21 cellular contexts compared by ENCODE assay signal in genomic region chr2:63594622-63595021, GRCh38. TPM values are rescaled to one million over a fixed set of nuclear protein-coding genes. Genes with fewer than 3 reads are reported as not detected.
DNase-seq lines count a peak whose midpoint lies in the region; ATAC-seq and TF ChIP-seq lines count a peak whose summit lies in the region.
"Had no signal": no experiment of that assay in that cellular context is flagged by ENCODE, and none has a peak within 500 bp of the region (broad histone marks: within the 10 kb centered on the region; RNA-seq: fewer than 3 reads in every experiment).

No MANE protein-coding gene starts in this region.

- peaks cover 36% of the 10 kb centered on the region for H3K36me3 Mint-ChIP-seq in activated CD4-positive, alpha-beta T cell treated with anti-CD3 and anti-CD28 coated beads, Interleukin-2, amount 10 ng/mL, durations not matched to agents 7 days and 5 days (ENCODE audit: low read depth)
- H3K36me3 Mint-ChIP-seq in chondrocyte (ENCODE audit: low read depth), result peaks cover 9% of the 10 kb centered on the region
- peaks cover 58% of the 10 kb centered on the region for H3K36me3 Mint-ChIP-seq in activated T-helper 2 cell treated with anti-CD3 and anti-CD28 coated beads, Interferon-gamma antibody, Interleukin-2, Interleukin-4, amounts not matched to agents 10 μg/mL and 5 μg/mL and 100 μg/mL, durations not matched to agents 14 hours and 24 hours and 36 hours (ENCODE audit: low read depth)

- no peak overlapping the region for H3K4me3 Mint-ChIP-seq in activated CD4-positive, alpha-beta T cell treated with anti-CD3 and anti-CD28 coated beads, Interleukin-2, amount 10 ng/mL, durations not matched to agents 7 days and 5 days
- H3K4me3 Mint-ChIP-seq in chondrocyte (ENCODE audit: unreplicated experiment), result no peak overlapping the region
- H3K4me3 Mint-ChIP-seq in activated T-helper 2 cell treated with anti-CD3 and anti-CD28 coated beads, Interferon-gamma antibody, Interleukin-2, Interleukin-4, amounts not matched to agents 10 μg/mL and 5 μg/mL and 100 μg/mL, durations not matched to agents 14 hours and 24 hours and 36 hours (ENCODE audit: low read depth), result no peak overlapping the region
- H3K4me3 Mint-ChIP-seq: activated naive CD4-positive, alpha-beta T cell treated with anti-CD3 and anti-CD28 coated beads for 36 hours; activated T-cell treated with anti-CD3 and anti-CD28 coated beads, Interleukin-2, amount 50 U/mL, for 24 hours; immature natural killer cell; neural progenitor cell had no signal

- H3K36me3 ChIP-seq in OCI-LY3 (replicated peaks; ENCODE audit: low read depth, low read length) (peaks cover 46% of the 10 kb centered on the region), gastrocnemius medialis (peaks cover 0 to 22% of the 10 kb centered on the region in 2 donors)

- ATAC-seq in gastrocnemius medialis, result no peak
- ATAC-seq: lower lobe of right lung had no signal

- in situ Hi-C loops in gastrocnemius medialis (cut with MboI; ENCODE audit: low sequenced_read_pairs in 4 of 4), result loop anchor here in 1 of 4 donors (25.0 kb wide), 1 partner anchor 293 kb away; no protein-coding TSS in a partner anchor

- peaks cover 50% of the 10 kb centered on the region for H3K79me2 ChIP-seq in OCI-LY3 (ENCODE audit: low read length)

- no peak for DNase-seq in activated CD4-positive, alpha-beta T cell treated with anti-CD3 and anti-CD28 coated beads, Interleukin-2, amount 10 ng/mL, durations not matched to agents 7 days and 5 days
- DNase-seq in activated CD4-positive, alpha-beta T cell treated with anti-CD3 and anti-CD28 coated beads, Interleukin-2, amount 50 U/mL, for 4 hours, result no peak
- DNase-seq in chondrocyte (ENCODE audit: low spot score) (no peak), gastrocnemius medialis (no peak), iPS-NIHi11 (ENCODE audit: low spot score) (no peak)
- no peak for DNase-seq in activated T-helper 2 cell treated with anti-CD3 and anti-CD28 coated beads, Interferon-gamma antibody, Interleukin-2, Interleukin-4, amounts not matched to agents 10 μg/mL and 5 μg/mL and 100 μg/mL, durations not matched to agents 14 hours and 24 hours and 36 hours (ENCODE audit: low spot score)
- DNase-seq in activated T-cell treated with anti-CD3 and anti-CD28 coated beads, Interleukin-2, amount 50 U/mL, for 48 hours, result no peak
- DNase-seq: activated CD4-positive, CD25-positive, alpha-beta regulatory T cell treated with anti-CD3 and anti-CD28 coated beads, Interleukin-2, amount 50 U/mL, for 72 hours; activated CD8-positive, alpha-beta memory T cell treated with anti-CD3 and anti-CD28 coated beads for 24 hours; activated naive CD4-positive, alpha-beta T cell treated with anti-CD3 and anti-CD28 coated beads for 36 hours; activated T-cell treated with anti-CD3 and anti-CD28 coated beads, Interleukin-2, amount 50 U/mL, for 24 hours; COR-L47; dermis blood vessel endothelial cell; immature natural killer cell; lower lobe of right lung; NCI-H510A had no signal

- peaks cover 8% of the 10 kb centered on the region for H3K4me1 ChIP-seq in OCI-LY3 (ENCODE audit: low read length)
- H3K4me1 ChIP-seq in gastrocnemius medialis, result peaks cover 61 to 67% of the 10 kb centered on the region in 2 donors

- H3K27me3 Mint-ChIP-seq in activated CD4-positive, alpha-beta T cell treated with anti-CD3 and anti-CD28 coated beads, Interleukin-2, amount 10 ng/mL, durations not matched to agents 7 days and 5 days, result no peaks in the 10 kb centered on the region
- H3K27me3 Mint-ChIP-seq in chondrocyte (ENCODE audit: low read depth), result no peaks in the 10 kb centered on the region
- no peaks in the 10 kb centered on the region for H3K27me3 Mint-ChIP-seq in activated T-helper 2 cell treated with anti-CD3 and anti-CD28 coated beads, Interferon-gamma antibody, Interleukin-2, Interleukin-4, amounts not matched to agents 10 μg/mL and 5 μg/mL and 100 μg/mL, durations not matched to agents 14 hours and 24 hours and 36 hours (ENCODE audit: low read depth)
- H3K27me3 Mint-ChIP-seq: activated T-cell treated with anti-CD3 and anti-CD28 coated beads, Interleukin-2, amount 50 U/mL, for 24 hours; progenitor cell of endocrine pancreas had no signal

- no peak overlapping the region for H3K4me3 ChIP-seq in OCI-LY3 (ENCODE audit: low read length)
- no peak overlapping the region for H3K4me3 ChIP-seq in gastrocnemius medialis
- H3K4me3 ChIP-seq: BLaER1, HAP-1, lower lobe of right lung, neural progenitor cell had no signal

- TF ChIP-seq CTCF in OCI-LY3 (IDR thresholded peaks at IDR 0.05; ENCODE audit: low read depth, low read length) (peak; percentile 20; the same call in 1 of the 2 replicates), chondrocyte (IDR thresholded peaks at IDR 0.05) (peak; percentile 31), gastrocnemius medialis (IDR thresholded peaks at IDR 0.05 in 4 of 5, conservative IDR thresholded peaks at IDR 0.05 in 1 of 5) (no peak)

- H2AFZ ChIP-seq in OCI-LY3 (ENCODE audit: low read depth, low read length), result no peak overlapping the region
- H2AFZ ChIP-seq: neural progenitor cell had no signal

- peaks cover 22% of the 10 kb centered on the region for H3K4me1 Mint-ChIP-seq in activated CD4-positive, alpha-beta T cell treated with anti-CD3 and anti-CD28 coated beads, Interleukin-2, amount 10 ng/mL, durations not matched to agents 7 days and 5 days
- peaks cover 23% of the 10 kb centered on the region for H3K4me1 Mint-ChIP-seq in chondrocyte (ENCODE audit: low read depth)
- peaks cover 27% of the 10 kb centered on the region for H3K4me1 Mint-ChIP-seq in activated T-helper 2 cell treated with anti-CD3 and anti-CD28 coated beads, Interferon-gamma antibody, Interleukin-2, Interleukin-4, amounts not matched to agents 10 μg/mL and 5 μg/mL and 100 μg/mL, durations not matched to agents 14 hours and 24 hours and 36 hours (ENCODE audit: low read depth)

- POLR2A ChIA-PET in activated CD4-positive, alpha-beta T cell treated with anti-CD3 and anti-CD28 coated beads, Interleukin-2, amount 10 ng/mL, durations not matched to agents 7 days and 5 days (lab: Charles Lee), result no interaction called here

- no peak overlapping the region for H3K4me2 ChIP-seq in OCI-LY3 (ENCODE audit: low read length)
- H3K4me2 ChIP-seq: BLaER1, neural progenitor cell had no signal

- CTCF ChIA-PET in activated CD4-positive, alpha-beta T cell treated with anti-CD3 and anti-CD28 coated beads, Interleukin-2, amount 10 ng/mL, durations not matched to agents 7 days and 5 days (lab: Charles Lee), result no interaction called here

- H3K27ac Mint-ChIP-seq in activated CD4-positive, alpha-beta T cell treated with anti-CD3 and anti-CD28 coated beads, Interleukin-2, amount 10 ng/mL, durations not matched to agents 7 days and 5 days, result peak overlapping the region; percentile 31
- H3K27ac Mint-ChIP-seq in chondrocyte (ENCODE audit: unreplicated experiment), result no peak overlapping the region
- H3K27ac Mint-ChIP-seq in activated T-helper 2 cell treated with anti-CD3 and anti-CD28 coated beads, Interferon-gamma antibody, Interleukin-2, Interleukin-4, amounts not matched to agents 10 μg/mL and 5 μg/mL and 100 μg/mL, durations not matched to agents 14 hours and 24 hours and 36 hours, result no peak overlapping the region
- H3K27ac Mint-ChIP-seq: activated naive CD4-positive, alpha-beta T cell treated with anti-CD3 and anti-CD28 coated beads for 36 hours; activated T-cell treated with anti-CD3 and anti-CD28 coated beads, Interleukin-2, amount 50 U/mL, for 24 hours; immature natural killer cell; neural progenitor cell; progenitor cell of endocrine pancreas had no signal

- peaks cover 12% of the 10 kb centered on the region; the same call in 1 of the 2 replicates for H4K20me1 ChIP-seq in OCI-LY3 (ENCODE audit: insufficient read depth, low read length)

- intact Hi-C loops in gastrocnemius medialis (cut with DNase I; ENCODE audit: low total_unique reads), result loop anchor here (1.0 to 10.0 kb wide), 3 partner anchors 295 to 1158 kb away; partner anchors contain the start of gene VPS54
- intact Hi-C loops in activated T-helper 2 cell treated with anti-CD3 and anti-CD28 coated beads, Interferon-gamma antibody, Interleukin-2, Interleukin-4, amounts not matched to agents 10 μg/mL and 5 μg/mL and 100 μg/mL, durations not matched to agents 14 hours and 24 hours and 36 hours (cut with micrococcal nuclease), result no loop called here

- H3K27me3 ChIP-seq in OCI-LY3 (ENCODE audit: low read depth, low read length), result no peaks in the 10 kb centered on the region
- no peaks in the 10 kb centered on the region for H3K27me3 ChIP-seq in gastrocnemius medialis
- H3K27me3 ChIP-seq: BLaER1, neural progenitor cell had no signal

- no peak overlapping the region for H3K9ac ChIP-seq in OCI-LY3 (ENCODE audit: low read length)
- H3K9ac ChIP-seq: BLaER1 had no signal

- H3K27ac ChIP-seq in OCI-LY3 (ENCODE audit: low read length) (no peak overlapping the region), gastrocnemius medialis (peak overlapping the region; percentile 86 to 92 (median 90))
- H3K27ac ChIP-seq: BLaER1, lower lobe of right lung had no signal

- H3K9me3 ChIP-seq in OCI-LY3 (ENCODE audit: insufficient read depth, low read length) (no peaks in the 10 kb centered on the region), gastrocnemius medialis (no peaks in the 10 kb centered on the region)
- H3K9me3 ChIP-seq: BLaER1, HAP-1, lower lobe of right lung had no signal

- no peaks in the 10 kb centered on the region for H3K9me3 Mint-ChIP-seq in activated CD4-positive, alpha-beta T cell treated with anti-CD3 and anti-CD28 coated beads, Interleukin-2, amount 10 ng/mL, durations not matched to agents 7 days and 5 days
- H3K9me3 Mint-ChIP-seq in chondrocyte (ENCODE audit: low read depth), result no peaks in the 10 kb centered on the region
- no peaks in the 10 kb centered on the region for H3K9me3 Mint-ChIP-seq in activated T-helper 2 cell treated with anti-CD3 and anti-CD28 coated beads, Interferon-gamma antibody, Interleukin-2, Interleukin-4, amounts not matched to agents 10 μg/mL and 5 μg/mL and 100 μg/mL, durations not matched to agents 14 hours and 24 hours and 36 hours
- H3K9me3 Mint-ChIP-seq: activated naive CD4-positive, alpha-beta T cell treated with anti-CD3 and anti-CD28 coated beads for 36 hours; activated T-cell treated with anti-CD3 and anti-CD28 coated beads, Interleukin-2, amount 50 U/mL, for 24 hours; immature natural killer cell; neural progenitor cell had no signal

- TF ChIP-seq POLR2A in gastrocnemius medialis (IDR thresholded peaks at IDR 0.05), result no peak

RNA-seq across cellular contexts. Expression of gene MDH1, which starts 5.9 kb away (rescaled TPM):
- 100 to 1,000 TPM; 164 to 176 TPM for total RNA-seq in activated CD4-positive, alpha-beta T cell treated with anti-CD3 and anti-CD28 coated beads, Interleukin-2, amount 10 ng/mL, durations not matched to agents 7 days and 5 days
- total RNA-seq in chondrocyte (93.9 to 114 TPM (median 103 TPM) in 3 replicates), gastrocnemius medialis (100 to 1,000 TPM; 133 to 241 (median 194) TPM)
- total RNA-seq in activated T-helper 2 cell treated with anti-CD3 and anti-CD28 coated beads, Interferon-gamma antibody, Interleukin-2, Interleukin-4, amounts not matched to agents 10 μg/mL and 5 μg/mL and 100 μg/mL, durations not matched to agents 14 hours and 24 hours and 36 hours, result 212 and 226 TPM in 2 replicates

RNA-seq across cellular contexts. Expression of gene WDPCP, which starts 6.3 kb away (rescaled TPM):
- 1 to 10 TPM; 6.3 to 7.7 TPM for total RNA-seq in activated CD4-positive, alpha-beta T cell treated with anti-CD3 and anti-CD28 coated beads, Interleukin-2, amount 10 ng/mL, durations not matched to agents 7 days and 5 days
- total RNA-seq in chondrocyte (8.2 to 15.9 TPM (median 8.6 TPM) in 3 replicates), gastrocnemius medialis (10 to 100 TPM in 2 of 4 donors, 1 to 10 TPM in 2; 7.2 to 47.3 (median 13.0) TPM)
- total RNA-seq in activated T-helper 2 cell treated with anti-CD3 and anti-CD28 coated beads, Interferon-gamma antibody, Interleukin-2, Interleukin-4, amounts not matched to agents 10 μg/mL and 5 μg/mL and 100 μg/mL, durations not matched to agents 14 hours and 24 hours and 36 hours, result 5.5 and 6.1 TPM in 2 replicates

Comparison
In these comparisons a context has a peak if more than half of its experiments do, and no peak if none do; other contexts are left out.
1. CTCF ChIP-seq: peak in OCI-LY3 (single experiment) and chondrocyte (single experiment); none in gastrocnemius medialis (0 of 5).